Comparison of ENCODE assay signal across 9 cellular contexts in genomic region chr19:4713384-4713951, GRCh38. TPM values are rescaled to one million over a fixed set of nuclear protein-coding genes. Genes with fewer than 3 reads are reported as not detected.
A peak's percentile ranks its signal among the peaks of the same experiment; 100 is the strongest.
DNase-seq lines count a peak whose midpoint lies in the region; ATAC-seq and TF ChIP-seq lines count a peak whose summit lies in the region.
"Had no signal": no experiment of that assay in that cellular context is flagged by ENCODE, and none has a peak within 500 bp of the region (broad histone marks: within the 10 kb centered on the region; RNA-seq: fewer than 3 reads in every experiment).

No MANE protein-coding gene starts in this region.

- TF ChIP-seq CTCF in astrocyte of the cerebellum (IDR thresholded peaks at IDR 0.05; ENCODE audit: low read depth, low read length, missing control alignments) = no peak

- peaks cover 79% of the 10 kb centered on the region for H3K4me1 ChIP-seq in skeletal muscle satellite cell (ENCODE audit: control insufficient read depth, insufficient read depth, low read length)

- ATAC-seq in left ventricle myocardium superior (peak; percentile 84), HG02610 (IDR thresholded peaks at IDR 0.05; ENCODE audit: unreplicated experiment) (no peak), GM21526 (IDR thresholded peaks at IDR 0.05; ENCODE audit: low FRiP score, unreplicated experiment) (no peak), HG03442 (IDR thresholded peaks at IDR 0.05; ENCODE audit: unreplicated experiment) (no peak)

- peak overlapping the region; percentile 63 for H3K4me2 ChIP-seq in skeletal muscle satellite cell (ENCODE audit: low read length)

- peak overlapping the region; percentile 63 for H3K9ac ChIP-seq in skeletal muscle satellite cell (ENCODE audit: low read depth, low read length)

- no peak overlapping the region for H3K4me3 ChIP-seq in astrocyte of the cerebellum (ENCODE audit: low read depth, low read length)
- H3K4me3 ChIP-seq in skeletal muscle satellite cell (ENCODE audit: low read length) = peak overlapping the region; percentile 46

- H3K27me3 ChIP-seq in skeletal muscle satellite cell (ENCODE audit: control insufficient read depth, insufficient read depth, low read length) = no peaks in the 10 kb centered on the region

- in situ Hi-C loops in astrocyte of the cerebellum (cut with HindIII; ENCODE audit: low sequenced_read_pairs) = no loop called here

- H3K9me3 ChIP-seq in skeletal muscle satellite cell (replicated peaks; ENCODE audit: low read length) = no peaks in the 10 kb centered on the region

- H3K36me3 ChIP-seq in skeletal muscle satellite cell (ENCODE audit: insufficient read depth, low read length) = peaks cover 68% of the 10 kb centered on the region

- DNase-seq in GM04504 (ENCODE audit: low read depth) = peak; percentile 98
- DNase-seq in astrocyte of the cerebellum (ENCODE audit: low read depth) = peak; percentile 79
- DNase-seq in left ventricle myocardium superior = peak; percentile 89
- DNase-seq in COR-L47 (lab: John Stamatoyannopoulos, UW) = no peak
- DNase-seq: NCI-H69 had no signal

- intact Hi-C loops in left ventricle myocardium superior (cut with micrococcal nuclease) = no loop called here

RNA-seq across cellular contexts. Expression of gene DPP9, which starts 10.2 kb away (rescaled TPM):
- 53.9 TPM for total RNA-seq in left ventricle myocardium superior
- 53.7 and 63.6 TPM in 2 replicates for total RNA-seq in skeletal muscle satellite cell (2012; rRNA removed)

RNA-seq across cellular contexts. Expression of gene MYDGF, which starts 43.3 kb away (rescaled TPM):
- total RNA-seq in left ventricle myocardium superior = 27.0 TPM
- total RNA-seq in skeletal muscle satellite cell (2012; rRNA removed) = 158 and 184 TPM in 2 replicates
